Comparison of ENCODE assay signal across 1 cellular context in genomic region chr2:218244665-218245064, GRCh38.
TF ChIP-seq lines count a peak whose summit lies in the region.

No MANE protein-coding gene starts in this region.

TF ChIP-seq in SK-N-SH treated with all-trans-retinoic acid at 6 μM for 48 hours, 23 proteins besides CTCF, POLR2A, EP300 and RAD21:
- TF ChIP-seq TCF4 (CRISPR knock-in tag; IDR thresholded peaks at IDR 0.05; ENCODE audit: borderline replicate concordance) (no peak), ESRRG (CRISPR knock-in tag; IDR thresholded peaks at IDR 0.05) (no peak), SNAI2 (CRISPR knock-in tag; IDR thresholded peaks at IDR 0.05) (no peak), ZFP3 (CRISPR knock-in tag; IDR thresholded peaks at IDR 0.05) (no peak)
